In the genomic region with DNA sequence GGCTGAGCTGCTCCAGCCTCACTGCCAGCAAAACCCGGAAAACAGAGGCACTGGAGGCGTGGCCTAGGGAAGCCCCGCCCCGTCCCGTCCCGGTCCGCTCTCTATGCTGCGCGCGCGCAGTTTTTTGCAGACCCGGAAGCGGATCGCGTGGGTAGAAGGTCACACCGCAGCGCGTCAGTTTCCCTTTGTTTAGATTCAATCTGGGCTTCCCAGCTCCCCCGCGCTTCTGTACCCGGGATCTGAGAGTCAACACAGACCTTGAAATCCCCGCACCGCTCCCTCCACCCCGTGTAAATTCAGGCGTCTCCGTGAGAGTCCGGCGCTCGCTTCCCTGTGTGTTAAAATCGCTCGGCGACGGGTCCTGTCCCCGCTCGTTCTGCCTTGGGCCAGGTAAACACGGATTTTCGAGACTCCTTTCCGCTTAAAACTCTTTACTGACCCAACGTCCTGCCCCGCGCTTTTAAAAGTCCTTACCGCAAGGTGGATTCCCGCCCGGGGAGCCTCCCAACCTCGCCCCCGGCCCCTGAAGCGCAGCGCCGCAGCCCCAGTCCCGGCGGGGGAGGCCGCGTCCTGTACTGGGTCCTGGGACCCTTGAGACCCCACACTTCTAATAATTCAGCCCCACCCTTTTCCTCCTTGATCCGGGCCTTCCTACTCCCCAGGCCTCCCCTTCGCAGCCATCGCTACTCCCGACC, we compare ENCODE assay signal across 8 cellular contexts. TPM values are rescaled to one million over a fixed set of nuclear protein-coding genes. Genes with fewer than 3 reads are reported as not detected.
DNase-seq lines count a peak whose midpoint lies in the region; ATAC-seq and TF ChIP-seq lines count a peak whose summit lies in the region.

Gene ZNF610, plus strand, starts transcription at position 127 of the 695 bp plus-strand sequence. CDS start 12,930 bp downstream, outside the sequence.

- no peaks in the 10 kb centered on the region for H3K36me3 ChIP-seq in OCI-LY7 (ENCODE audit: insufficient read depth, low read length)

- no peaks in the 10 kb centered on the region for H3K4me1 ChIP-seq in OCI-LY7 (ENCODE audit: insufficient read depth, low read length, poor library complexity, severe bottlenecking)

- peak within 1 kb of the TSS; percentile 25; the same call in 1 of the 2 replicates for H3K4me2 ChIP-seq in OCI-LY7 (ENCODE audit: low read length)

- POLR2A ChIA-PET in GM10248 (lab: Yijun Ruan, JAX) = no interaction called here
- POLR2A ChIA-PET in OCI-LY7 (lab: Charles Lee) = no interaction called here

- H3K4me3 ChIP-seq in OCI-LY7 (ENCODE audit: low read depth, low read length, poor library complexity, severe bottlenecking) = peak within 1 kb of the TSS; percentile 59

- ATAC-seq in HG03432 (IDR thresholded peaks at IDR 0.05; ENCODE audit: unreplicated experiment) = peak; percentile 61
- ATAC-seq in activated T-cell treated with anti-CD3 and anti-CD28 coated beads, Interleukin-2, amount 50 U/mL, for 72 hours (replicated peaks in 1 of 2) = peak; percentile 93 to 94
- no peak for ATAC-seq in GM18873 (IDR thresholded peaks at IDR 0.05; ENCODE audit: low FRiP score, unreplicated experiment)

- no peaks in the 10 kb centered on the region for H4K20me1 ChIP-seq in OCI-LY7 (ENCODE audit: insufficient read depth, low read length)

- peaks cover 17 to 18% of the 10 kb centered on the region in 2 donors for H3K9me3 Mint-ChIP-seq in activated T-cell treated with anti-CD3 and anti-CD28 coated beads, Interleukin-2, amount 50 U/mL, for 72 hours

- H3K9me3 ChIP-seq in OCI-LY7 (ENCODE audit: low read length) = peaks cover 18% of the 10 kb centered on the region

- TF ChIP-seq CTCF in GM10248 (IDR thresholded peaks at IDR 0.05; ENCODE audit: control extremely low read depth, extremely low read depth, low read depth, missing control alignments) = no peak
- TF ChIP-seq CTCF in OCI-LY7 (conservative IDR thresholded peaks at IDR 0.05; ENCODE audit: low read length) = no peak

- H3K27ac Mint-ChIP-seq in activated T-cell treated with anti-CD3 and anti-CD28 coated beads, Interleukin-2, amount 50 U/mL, for 72 hours = peak within 1 kb of the TSS; percentile 92

- intact Hi-C loops in OCI-LY7 (cut with micrococcal nuclease; ENCODE audit: unreplicated experiment) = no loop called here

- no peaks in the 10 kb centered on the region for H3K79me2 ChIP-seq in OCI-LY7 (ENCODE audit: insufficient read depth, low read depth, low read length)

- no peaks in the 10 kb centered on the region for H3K27me3 Mint-ChIP-seq in activated T-cell treated with anti-CD3 and anti-CD28 coated beads, Interleukin-2, amount 50 U/mL, for 72 hours (ENCODE audit: low read depth)

- CTCF ChIA-PET in GM10248 (lab: Yijun Ruan, JAX) = no interaction called here
- CTCF ChIA-PET in OCI-LY7 (lab: Charles Lee; ENCODE audit: unreplicated experiment) = no interaction called here

- TSS peak; percentile 86 for BruUV-seq in OCI-LY7 (replicated peaks; lab: Mats Ljungman, UMichigan)

- H3K9me2 ChIP-seq in OCI-LY7 (ENCODE audit: insufficient read depth, low read length) = no peaks in the 10 kb centered on the region

- peaks cover 24 to 35% of the 10 kb centered on the region in 2 donors for H3K36me3 Mint-ChIP-seq in activated T-cell treated with anti-CD3 and anti-CD28 coated beads, Interleukin-2, amount 50 U/mL, for 72 hours (ENCODE audit: insufficient read depth in 2 of 2)

- H2AFZ ChIP-seq in OCI-LY7 (ENCODE audit: low read length) = peak within 1 kb of the TSS; percentile 67; the same call in 1 of the 2 replicates

- H3K27ac ChIP-seq in OCI-LY7 (ENCODE audit: low read depth, low read length, poor library complexity, severe bottlenecking) = no peak within 1 kb of the TSS

- peak within 1 kb of the TSS; percentile 88 to 90 for H3K4me3 Mint-ChIP-seq in activated T-cell treated with anti-CD3 and anti-CD28 coated beads, Interleukin-2, amount 50 U/mL, for 72 hours

- peaks cover 18% of the 10 kb centered on the region for H3K4me1 Mint-ChIP-seq in activated T-cell treated with anti-CD3 and anti-CD28 coated beads, Interleukin-2, amount 50 U/mL, for 72 hours (ENCODE audit: low read depth)

- DNase-seq in GM10248 (ENCODE audit: extremely low spot score) (peak; percentile 88), OCI-LY7 (ENCODE audit: low spot score) (peak; percentile 70), fibroblast of gingiva (ENCODE audit: low read depth) (peak; percentile 79), myocyte (ENCODE audit: low read depth) (peak; percentile 80)
- DNase-seq in activated T-cell treated with anti-CD3 and anti-CD28 coated beads, Interleukin-2, amount 50 U/mL, for 72 hours = peak; percentile 89 to 94
- DNase-seq in stimulated activated CD8-positive, alpha-beta memory T cell treated with anti-CD3 and anti-CD28 coated beads, Interleukin-4, amount 100 ng/mL, for 4 hours (ENCODE audit: low read depth in 2 of 2, low spot score in 1 of 2) = peak; percentile 72 to 75

RNA-seq across cellular contexts. Expression of gene ZNF610, which starts in this region (rescaled TPM):
- 0.13 and 0.54 TPM in 2 replicates for total RNA-seq in OCI-LY7 (2014; rRNA removed; shearing (Covaris generic))
- total RNA-seq in OCI-LY7 (2022) = 2.1 and 2.6 TPM in 2 replicates
- 1 to 10 TPM; 2.3 to 3.7 TPM for total RNA-seq in activated T-cell treated with anti-CD3 and anti-CD28 coated beads, Interleukin-2, amount 50 U/mL, for 72 hours
- total RNA-seq in myocyte = 3.3 and 4.4 TPM in 2 replicates
- polyA plus RNA-seq in myocyte (2012) = 2.1 TPM
